26 cellular contexts compared by ENCODE assay signal in genomic region chr1:22781483-22781882, GRCh38.
"Had no signal": no experiment of that assay in that cellular context is flagged by ENCODE, and none has a peak within 500 bp of the region (broad histone marks: within the 10 kb centered on the region; RNA-seq: fewer than 3 reads in every experiment).

No MANE protein-coding gene starts in this region.

- H3K9me3 ChIP-seq: colonic mucosa, esophagus squamous epithelium, gastrocnemius medialis, heart right ventricle, left lung, lower lobe of right lung, mucosa of descending colon had no signal

- H3K27me3 ChIP-seq: colonic mucosa, gastrocnemius medialis had no signal

- H3K4me3 Mint-ChIP-seq: dendritic cell treated with granulocyte-macrophage colony-stimulating factor and Interleukin-4, amounts not matched to agents 40 ng/mL and 50 ng/mL, for 4 days; effector memory CD8-positive, alpha-beta T cell; endodermal cell; mesothelial cell of epicardium; naive B cell had no signal

- FAIRE-seq: endometrium, islet of Langerhans, keratinocyte had no signal

- H3K4me3 ChIP-seq: colonic mucosa, esophagus squamous epithelium, gastrocnemius medialis, heart right ventricle, left lung, lower lobe of right lung, mucosa of descending colon had no signal

- ATAC-seq: effector memory CD8-positive, alpha-beta T cell; gastrocnemius medialis; heart right ventricle; left cardiac atrium; left lung; left ventricle myocardium superior; lower lobe of right lung had no signal

- H3K9me3 Mint-ChIP-seq: effector memory CD8-positive, alpha-beta T cell; endodermal cell; mesothelial cell of epicardium had no signal

- DNase-seq: cortex of kidney; effector CD8-positive, alpha-beta T cell; effector memory CD8-positive, alpha-beta T cell; esophagus squamous epithelium; foreskin fibroblast; foreskin melanocyte; gastrocnemius medialis; glutamatergic neuron; head of caudate nucleus; heart right ventricle; hippocampal formation; left cardiac atrium; left lung; left ventricle myocardium superior; lower lobe of right lung; mesenchymal stem cell; naive B cell had no signal

- H3K27ac Mint-ChIP-seq: dendritic cell treated with granulocyte-macrophage colony-stimulating factor and Interleukin-4, amounts not matched to agents 40 ng/mL and 50 ng/mL, for 4 days; effector memory CD8-positive, alpha-beta T cell; endodermal cell; mesothelial cell of epicardium; naive B cell had no signal

- H3K36me3 Mint-ChIP-seq: naive B cell had no signal

- H3K36me3 ChIP-seq: colonic mucosa, esophagus squamous epithelium, gastrocnemius medialis, left lung, lower lobe of right lung had no signal

- H3K4me1 ChIP-seq: colonic mucosa, lower lobe of right lung had no signal

- H3K27ac ChIP-seq: colonic mucosa, epithelial cell of prostate, esophagus squamous epithelium, gastrocnemius medialis, heart right ventricle, left lung, lower lobe of right lung had no signal
